In genomic region chr18:49734836-49735235, GRCh38 we compare ENCODE assay signal across 25 cellular contexts.
"Had no signal": no experiment of that assay in that cellular context is flagged by ENCODE, and none has a peak within 500 bp of the region (broad histone marks: within the 10 kb centered on the region; RNA-seq: fewer than 3 reads in every experiment).

No MANE protein-coding gene starts in this region.

- H3K27me3 ChIP-seq: brain microvascular endothelial cell, cardiac muscle cell had no signal

- H3K4me3 ChIP-seq: cardiac muscle cell, SK-N-MC had no signal

- DNase-seq: activated CD4-positive, alpha-beta memory T cell treated with anti-CD3 and anti-CD28 coated beads, Interleukin-2, amount 10 ng/mL, durations not matched to agents 7 days and 5 days; activated CD4-positive, alpha-beta T cell treated with anti-CD3 and anti-CD28 coated beads for 36 hours; activated CD4-positive, alpha-beta T cell treated with anti-CD3 and anti-CD28 coated beads, Interleukin-2, amount 50 U/mL, for 1 hour; activated CD4-positive, CD25-positive, alpha-beta regulatory T cell; activated gamma-delta T cell; activated naive CD4-positive, alpha-beta T cell treated with anti-CD3 and anti-CD28 coated beads for 36 hours; activated T-cell treated with anti-CD3 and anti-CD28 coated beads for 4 hours; activated T-cell treated with anti-CD3 and anti-CD28 coated beads, Interleukin-2, amount 50 U/mL, for 48 hours; brain microvascular endothelial cell; cerebellar nuclear complex; Karpas-422; NCI-H146; NCI-H187 treated with DMSO at 0.1 percent for 48 hours; NCI-H2081 treated with DMSO at 0.1 percent for 48 hours; NCI-H2227 treated with DMSO at 0.1 percent for 48 hours; NCI-H526 treated with DMSO at 0.1 percent for 48 hours; NCI-H82; T-cell; T-helper 2 cell; T1000 had no signal

- ATAC-seq: activated CD4-positive, alpha-beta T cell treated with anti-CD3 and anti-CD28 coated beads for 36 hours; activated T-helper 17 cell treated with anti-CD3 and anti-CD28 coated beads, Interleukin-2, amount 50 U/mL, for 72 hours; Right ventricle myocardium inferior; T-cell had no signal

- H3K27ac ChIP-seq: brain microvascular endothelial cell, cardiac muscle cell, SK-N-MC, VCaP had no signal

- H3K36me3 ChIP-seq: brain microvascular endothelial cell, cardiac muscle cell had no signal
